Comparison of ENCODE assay signal across 13 cellular contexts in the genomic region with DNA sequence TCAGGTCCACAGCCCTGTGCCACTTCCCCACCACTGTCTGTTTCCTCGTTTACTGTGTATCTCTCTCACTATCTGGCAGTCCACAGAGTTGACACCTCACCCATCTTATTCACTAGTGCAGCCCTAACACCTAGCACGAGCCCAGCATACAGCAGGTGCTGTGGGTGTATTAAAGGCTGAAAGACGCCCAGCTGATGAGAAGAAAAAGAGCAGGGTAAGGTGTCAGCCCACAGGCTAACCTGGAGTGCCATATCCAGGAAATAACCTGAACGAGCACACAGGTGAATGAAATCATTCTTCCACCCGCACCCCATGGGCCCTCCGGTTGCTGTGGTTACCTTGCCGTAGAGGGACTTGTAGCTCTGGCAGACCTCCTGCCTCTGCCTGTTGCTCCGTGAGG. TPM values are rescaled to one million over a fixed set of nuclear protein-coding genes. Genes with fewer than 3 reads are reported as not detected.
DNase-seq lines count a peak whose midpoint lies in the region; ATAC-seq, FAIRE-seq and TF ChIP-seq lines count a peak whose summit lies in the region.
"Had no signal": no experiment of that assay in that cellular context is flagged by ENCODE, and none has a peak within 500 bp of the region (broad histone marks: within the 10 kb centered on the region; RNA-seq: fewer than 3 reads in every experiment).

No MANE protein-coding gene starts in this region.

- peaks cover 24% of the 10 kb centered on the region for H3K36me3 Mint-ChIP-seq in T-helper 17 cell (ENCODE audit: low read depth)

- no peak for TF ChIP-seq POLR2A in right lobe of liver (IDR thresholded peaks at IDR 0.05)
- no peak for TF ChIP-seq POLR2A in HepG2 (IDR thresholded peaks at IDR 0.05; ENCODE audit: insufficient read depth in 1 of 2, low read depth in 2 of 2, low read length in 2 of 2)
- TF ChIP-seq POLR2A in H54 (IDR thresholded peaks at IDR 0.05; ENCODE audit: low read depth, low read length), result no peak

- H4K20me1 ChIP-seq in HepG2 (ENCODE audit: insufficient read depth, low read length), result no peaks in the 10 kb centered on the region; the same call in 1 of the 2 replicates

- POLR2A ChIA-PET in HepG2 (lab: Yijun Ruan, JAX), result no interaction called here

- H3K79me2 ChIP-seq in HepG2 (ENCODE audit: insufficient read depth, low read length), result peaks cover 6% of the 10 kb centered on the region

- H3K27ac Mint-ChIP-seq in T-helper 17 cell, result peak overlapping the region; percentile 84
- H3K27ac Mint-ChIP-seq: mesothelial cell of epicardium had no signal

- BruUV-seq in HepG2 (replicated peaks; lab: Mats Ljungman, UMichigan), result no TSS peak

- H3K9ac ChIP-seq in HepG2 (ENCODE audit: insufficient read depth, low read depth, low read length), result no peak overlapping the region

- H3K27ac ChIP-seq in right lobe of liver, result no peak overlapping the region
- no peak overlapping the region for H3K27ac ChIP-seq in HepG2 (ENCODE audit: extremely low read length, insufficient read depth, low read length)

- H3K4me1 Mint-ChIP-seq in T-helper 17 cell, result peaks cover 72% of the 10 kb centered on the region

- no peak overlapping the region for H3K4me3 ChIP-seq in right lobe of liver
- no peak overlapping the region for H3K4me3 ChIP-seq in HepG2 (replicated peaks in 1 of 3; ENCODE audit: insufficient read depth in 1 of 3, low read depth in 2 of 3, low read length in 3 of 3)
- H3K4me3 ChIP-seq: GM12878 had no signal

- intact Hi-C loops in right lobe of liver (cut with DNase I), result no loop called here
- intact Hi-C loops in HepG2 (cut with micrococcal nuclease; ENCODE audit: unreplicated experiment), result no loop called here
- intact Hi-C loops in left colon (cut with DNase I, micrococcal nuclease), result no loop called here

- ATAC-seq in right lobe of liver, result peak in 3 of 4 donors; percentile 39 to 40 (median 40)
- no peak for ATAC-seq in HepG2
- ATAC-seq in T-helper 17 cell, result peak; percentile 31
- ATAC-seq in left colon, result peak; percentile 49
- no peak for ATAC-seq in GM18519 (IDR thresholded peaks at IDR 0.05; ENCODE audit: low FRiP score, unreplicated experiment)
- ATAC-seq: GM12878 had no signal

- no peak for TF ChIP-seq RAD21 in HepG2 (CRISPR knock-in tag; IDR thresholded peaks at IDR 0.05)

- CTCF ChIA-PET in HepG2 (lab: Yijun Ruan, JAX; ENCODE audit: low intra/inter-chr PET ratio, low total read pairs), result no interaction called here

- H3K4me3 Mint-ChIP-seq in T-helper 17 cell, result peak overlapping the region; percentile 59
- H3K4me3 Mint-ChIP-seq: mesothelial cell of epicardium had no signal

- no peaks in the 10 kb centered on the region for H3K27me3 Mint-ChIP-seq in T-helper 17 cell

- H3K4me1 ChIP-seq in right lobe of liver (no peaks in the 10 kb centered on the region), HepG2 (ENCODE audit: insufficient read depth, low read length) (no peaks in the 10 kb centered on the region)

- in situ Hi-C loops in HepG2 (cut with HindIII; ENCODE audit: extremely low pct_ligation_motif_present, low pct_unique_long_range_greater_than_20kb), result no loop called here

- H3K36me3 ChIP-seq in right lobe of liver (peaks cover 14 to 83% (median 38%) of the 10 kb centered on the region in 4 donors), HepG2 (replicated peaks in 1 of 2; ENCODE audit: control insufficient read depth in 1 of 2, insufficient read depth in 2 of 2, low read length in 2 of 2) (peaks cover 15 to 81% of the 10 kb centered on the region in 2 experiments)

- H3K9me3 ChIP-seq in right lobe of liver (no peaks in the 10 kb centered on the region), HepG2 (ENCODE audit: low read length) (no peaks in the 10 kb centered on the region), T-helper 17 cell (ENCODE audit: control insufficient read depth, low read length, poor library complexity, severe bottlenecking) (no peaks in the 10 kb centered on the region)

- TF ChIP-seq EP300 in HepG2 (IDR thresholded peaks at IDR 0.05; ENCODE audit: low read depth in 2 of 2, low read length in 2 of 2), result no peak
- TF ChIP-seq EP300 in HepG2 (CRISPR knock-in tag; IDR thresholded peaks at IDR 0.05; ENCODE audit: borderline replicate concordance), result no peak

- no peaks in the 10 kb centered on the region for H3K27me3 ChIP-seq in right lobe of liver
- no peaks in the 10 kb centered on the region for H3K27me3 ChIP-seq in HepG2 (ENCODE audit: control insufficient read depth in 1 of 2, insufficient read depth in 2 of 2, low read length in 2 of 2)

- H3K4me2 ChIP-seq in HepG2 (ENCODE audit: low read depth, low read length), result no peak overlapping the region

- WGBS in right lobe of liver (ENCODE audit: insufficient coverage, low coverage, low lambda C conversion rate, missing lambda C conversion rate), result 100% methylated on average over 2 of the region's 8 CpGs
- WGBS in HepG2 (ENCODE audit: low lambda C conversion rate), result 98% methylated on average over 6 of the region's 8 CpGs

- TF ChIP-seq CTCF in right lobe of liver (IDR thresholded peaks at IDR 0.05) (no peak), HepG2 (CRISPR knock-in tag; IDR thresholded peaks at IDR 0.05) (no peak)

- FAIRE-seq in HepG2 (lab: Jason Lieb, UNC), result no peak
- no peak for FAIRE-seq in H54 (lab: Jason Lieb, UNC)
- FAIRE-seq: frontal cortex, GM12878 had no signal

- no peak overlapping the region for H2AFZ ChIP-seq in HepG2 (ENCODE audit: low read length)

- DNase-seq in right lobe of liver (no peak), HepG2 (ENCODE audit: low spot score) (no peak), T-helper 17 cell (no peak), left colon (no peak), AG08395 (ENCODE audit: low spot score) (no peak), cerebellar nuclear complex (lab: John Stamatoyannopoulos, UW) (no peak), H54 (ENCODE audit: insufficient read length, low spot score) (no peak)
- DNase-seq: activated CD8-positive, alpha-beta memory T cell treated with anti-CD3 and anti-CD28 coated beads, Interleukin-2, amount 50 U/mL, for 4 hours; NCI-H2227 treated with DMSO at 0.1 percent for 48 hours had no signal

RNA-seq across cellular contexts. Expression of gene ANXA6, which starts 18.6 kb away (rescaled TPM):
- 100 to 1,000 TPM; 143 to 236 (median 165) TPM for total RNA-seq in right lobe of liver
- 125 and 154 TPM in 2 replicates for total RNA-seq in HepG2 (2016; rRNA removed; fragmentation: Illumina TruSeq; extraction: Trizol)
- 13.0 and 15.5 TPM in 2 replicates for total RNA-seq in HepG2 (2016; cell fraction: cytosol; rRNA removed; fragmentation: Illumina TruSeq; extraction: Trizol; ENCODE audit: low read depth)
- 125 and 156 TPM in 2 replicates for total RNA-seq in HepG2 (2016; cell fraction: insoluble cytoplasmic fraction; rRNA removed; fragmentation: Illumina TruSeq; extraction: Trizol)
- 28.1 and 29.3 TPM in 2 replicates for total RNA-seq in HepG2 (2016; cell fraction: membrane; rRNA removed; fragmentation: Illumina TruSeq; extraction: Trizol)
- total RNA-seq in HepG2 (2016; cell fraction: nucleus; rRNA removed; fragmentation: Illumina TruSeq; extraction: Trizol), result 84.2 and 86.1 TPM in 2 replicates
- polyA plus RNA-seq in HepG2 (2011; rRNA removed), result 103 and 120 TPM in 2 replicates
- 124 and 134 TPM in 2 replicates for polyA plus RNA-seq in HepG2 (2011; cell fraction: cytosol; rRNA removed)
- 132 and 143 TPM in 2 replicates for polyA plus RNA-seq in HepG2 (2011; cell fraction: nucleus; rRNA removed)
- 69.6 and 82.1 TPM in 2 replicates for polyA plus RNA-seq in HepG2 (2012)
- polyA plus RNA-seq in HepG2 (2016; cell fraction: cytosol; fragmentation: Illumina TruSeq; extraction: Trizol; ENCODE audit: low read depth), result 9.6 and 11.8 TPM in 2 replicates
- 126 and 134 TPM in 2 replicates for polyA plus RNA-seq in HepG2 (2016; cell fraction: insoluble cytoplasmic fraction; fragmentation: Illumina TruSeq; extraction: Trizol; ENCODE audit: low read depth)
- 18.1 and 19.2 TPM in 2 replicates for polyA plus RNA-seq in HepG2 (2016; cell fraction: membrane; fragmentation: Illumina TruSeq; extraction: Trizol; ENCODE audit: low read depth)
- polyA plus RNA-seq in HepG2 (2016; cell fraction: nucleus; fragmentation: Illumina TruSeq; extraction: Trizol; ENCODE audit: insufficient read depth, low read depth), result 81.8 and 98.3 TPM in 2 replicates
- 67.1 and 157 TPM in 2 replicates for polyA minus RNA-seq in HepG2 (2011; rRNA and poly(A)+ RNA removed; ENCODE audit: low replicate concordance)
- 96.9 and 110 TPM in 2 replicates for polyA minus RNA-seq in HepG2 (2011; cell fraction: cytosol; rRNA and poly(A)+ RNA removed)
- polyA minus RNA-seq in HepG2 (2011; cell fraction: nucleus; rRNA and poly(A)+ RNA removed), result 81.6 and 116 TPM in 2 replicates
- 100 to 1,000 TPM; 258 to 307 TPM for total RNA-seq in T-helper 17 cell
- 10 to 100 TPM; 20.3 to 46.8 TPM for total RNA-seq in left colon

RNA-seq across cellular contexts. Expression of gene TNIP1, which starts 58.2 kb away (rescaled TPM):
- total RNA-seq in right lobe of liver, result 100 to 1,000 TPM in 1 of 6 experiments, 10 to 100 TPM in 5; 70.1 to 155 (median 79.1) TPM
- 26.2 and 29.8 TPM in 2 replicates for total RNA-seq in HepG2 (2016; rRNA removed; fragmentation: Illumina TruSeq; extraction: Trizol)
- total RNA-seq in HepG2 (2016; cell fraction: cytosol; rRNA removed; fragmentation: Illumina TruSeq; extraction: Trizol; ENCODE audit: low read depth), result 11.3 and 13.0 TPM in 2 replicates
- 22.8 and 24.5 TPM in 2 replicates for total RNA-seq in HepG2 (2016; cell fraction: insoluble cytoplasmic fraction; rRNA removed; fragmentation: Illumina TruSeq; extraction: Trizol)
- total RNA-seq in HepG2 (2016; cell fraction: membrane; rRNA removed; fragmentation: Illumina TruSeq; extraction: Trizol), result 28.9 and 33.7 TPM in 2 replicates
- 16.2 and 22.2 TPM in 2 replicates for total RNA-seq in HepG2 (2016; cell fraction: nucleus; rRNA removed; fragmentation: Illumina TruSeq; extraction: Trizol)
- 45.9 and 48.7 TPM in 2 replicates for polyA plus RNA-seq in HepG2 (2011; rRNA removed)
- polyA plus RNA-seq in HepG2 (2011; cell fraction: cytosol; rRNA removed), result 40.8 and 45.3 TPM in 2 replicates
- 57.3 and 59.8 TPM in 2 replicates for polyA plus RNA-seq in HepG2 (2011; cell fraction: nucleus; rRNA removed)
- 52.5 and 57.8 TPM in 2 replicates for polyA plus RNA-seq in HepG2 (2012)
- 16.8 and 17.8 TPM in 2 replicates for polyA plus RNA-seq in HepG2 (2016; cell fraction: cytosol; fragmentation: Illumina TruSeq; extraction: Trizol; ENCODE audit: low read depth)
- 26.4 and 35.7 TPM in 2 replicates for polyA plus RNA-seq in HepG2 (2016; cell fraction: insoluble cytoplasmic fraction; fragmentation: Illumina TruSeq; extraction: Trizol; ENCODE audit: low read depth)
- polyA plus RNA-seq in HepG2 (2016; cell fraction: membrane; fragmentation: Illumina TruSeq; extraction: Trizol; ENCODE audit: low read depth), result 31.5 and 33.1 TPM in 2 replicates
- polyA plus RNA-seq in HepG2 (2016; cell fraction: nucleus; fragmentation: Illumina TruSeq; extraction: Trizol; ENCODE audit: insufficient read depth, low read depth), result 29.8 and 34.0 TPM in 2 replicates
- polyA minus RNA-seq in HepG2 (2011; rRNA and poly(A)+ RNA removed; ENCODE audit: low replicate concordance), result 45.2 and 73.0 TPM in 2 replicates
- 45.8 and 51.1 TPM in 2 replicates for polyA minus RNA-seq in HepG2 (2011; cell fraction: cytosol; rRNA and poly(A)+ RNA removed)
- polyA minus RNA-seq in HepG2 (2011; cell fraction: nucleus; rRNA and poly(A)+ RNA removed), result 50.0 and 60.3 TPM in 2 replicates
- total RNA-seq in T-helper 17 cell, result 100 to 1,000 TPM; 227 to 245 TPM
- 100 to 1,000 TPM; 200 to 215 TPM for total RNA-seq in left colon

Comparison
In these comparisons a context has a peak if more than half of its experiments do, and no peak if none do; other contexts are left out.
1. ATAC-seq: peak in right lobe of liver (3 of 4), T-helper 17 cell (single experiment) and left colon (single experiment); none in HepG2 (single experiment) and GM18519 (single experiment).